In the genomic region with DNA sequence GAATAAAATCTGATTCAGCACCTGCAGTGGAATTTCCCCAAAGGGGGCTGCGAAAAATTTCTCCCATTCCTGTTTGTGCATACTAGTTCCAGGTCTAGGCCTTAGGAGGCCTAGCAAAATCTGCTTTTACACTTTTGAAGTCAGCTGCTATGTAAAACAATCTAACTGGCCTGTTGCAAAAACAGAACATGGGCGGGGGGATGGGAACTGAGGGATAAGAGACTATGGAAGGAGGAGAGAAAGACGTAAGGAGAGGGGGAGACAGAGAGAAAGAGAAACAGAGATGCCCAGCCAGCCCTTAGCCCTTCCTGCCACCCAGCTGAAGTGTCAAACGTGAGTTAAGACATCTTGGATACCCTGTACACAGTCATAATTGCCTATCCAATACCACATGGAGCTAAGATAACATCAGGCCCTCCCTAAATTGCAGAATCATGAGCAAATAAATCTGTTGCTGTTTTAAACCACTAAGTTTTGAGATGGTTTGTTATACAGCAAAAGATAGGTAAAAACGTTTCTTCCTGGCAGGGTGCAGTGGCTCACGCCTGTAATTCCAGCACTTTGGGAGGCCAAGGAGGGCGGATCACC, we compare ENCODE assay signal across 18 cellular contexts. TPM values are rescaled to one million over a fixed set of nuclear protein-coding genes. Genes with fewer than 3 reads are reported as not detected.
A peak's percentile ranks its signal among the peaks of the same experiment; 100 is the strongest.
DNase-seq lines count a peak whose midpoint lies in the region; ATAC-seq and TF ChIP-seq lines count a peak whose summit lies in the region.
"Had no signal": no experiment of that assay in that cellular context is flagged by ENCODE, and none has a peak within 500 bp of the region (broad histone marks: within the 10 kb centered on the region; RNA-seq: fewer than 3 reads in every experiment).

No MANE protein-coding gene starts in this region.

- H3K4me3 ChIP-seq in ovary = no peak overlapping the region
- H3K4me3 ChIP-seq in right atrium auricular region = no peak overlapping the region
- H3K4me3 ChIP-seq in Peyer's patch = no peak overlapping the region

- H3K27ac ChIP-seq in ovary = peak overlapping the region in 1 of 2 donors; percentile 17
- H3K27ac ChIP-seq in right atrium auricular region = no peak overlapping the region
- H3K27ac ChIP-seq in Peyer's patch = no peak overlapping the region

- intact Hi-C loops in ovary (cut with DNase I) = no loop called here

- no peak for DNase-seq in activated T-cell treated with anti-CD3 and anti-CD28 coated beads, Interleukin-2, amount 50 U/mL, for 72 hours
- DNase-seq in activated T-cell treated with anti-CD3 and anti-CD28 coated beads for 4 hours = no peak
- DNase-seq in NCI-H226 = peak; percentile 31
- DNase-seq in endothelial cell (ENCODE audit: low spot score) = no peak
- peak in 3 of 5 donors; percentile 26 to 50 (median 28) for DNase-seq in ovary
- no peak for DNase-seq in right atrium auricular region (ENCODE audit: low spot score)
- no peak for DNase-seq in Peyer's patch
- DNase-seq in activated CD4-positive, alpha-beta T cell treated with anti-CD3 and anti-CD28 coated beads for 1 hour = no peak
- DNase-seq: ACHN; activated CD4-positive, CD25-positive, alpha-beta regulatory T cell; activated gamma-delta T cell treated with Interleukin-2 at 50 U/mL for 16 hours; CD4-positive, alpha-beta memory T cell; hypothalamus; NCI-H187 treated with DMSO at 0.1 percent for 48 hours; nucleus accumbens had no signal

- H3K9me3 ChIP-seq in ovary (no peaks in the 10 kb centered on the region), right atrium auricular region (no peaks in the 10 kb centered on the region), Peyer's patch (no peaks in the 10 kb centered on the region)

- no peak overlapping the region for H3K27ac Mint-ChIP-seq in activated T-cell treated with anti-CD3 and anti-CD28 coated beads, Interleukin-2, amount 50 U/mL, for 72 hours
- peak overlapping the region; percentile 64 for H3K27ac Mint-ChIP-seq in endothelial cell (ENCODE audit: unreplicated experiment)
- H3K27ac Mint-ChIP-seq: CD4-positive, alpha-beta memory T cell; stimulated activated naive CD8-positive, alpha-beta T cell treated with anti-CD3 and anti-CD28 coated beads, Interleukin-15, Interleukin-2, amounts not matched to agents 100 ng/mL and 50 ng/mL, for 24 hours; T-helper 1 cell treated with Interleukin-12 subunit alpha and Interleukin-12 subunit beta and Interleukin-4 antibody, amounts not matched to agents 30 μg/mL and 1 μg/mL, for 36 hours had no signal

- no peak for TF ChIP-seq POLR2A in ovary (IDR thresholded peaks at IDR 0.05)
- TF ChIP-seq POLR2A in Peyer's patch (IDR thresholded peaks at IDR 0.05) = no peak

- H3K4me1 Mint-ChIP-seq in activated T-cell treated with anti-CD3 and anti-CD28 coated beads, Interleukin-2, amount 50 U/mL, for 72 hours (ENCODE audit: low read depth) = peaks cover 14% of the 10 kb centered on the region
- peaks cover 8% of the 10 kb centered on the region for H3K4me1 Mint-ChIP-seq in endothelial cell (ENCODE audit: unreplicated experiment)

- H3K4me1 ChIP-seq in ovary (ENCODE audit: insufficient read depth) (peaks cover 5% of the 10 kb centered on the region), right atrium auricular region (no peaks in the 10 kb centered on the region), Peyer's patch (no peaks in the 10 kb centered on the region)

- no peaks in the 10 kb centered on the region for H3K9me3 Mint-ChIP-seq in activated T-cell treated with anti-CD3 and anti-CD28 coated beads, Interleukin-2, amount 50 U/mL, for 72 hours
- no peaks in the 10 kb centered on the region for H3K9me3 Mint-ChIP-seq in endothelial cell (ENCODE audit: unreplicated experiment)
- H3K9me3 Mint-ChIP-seq: CD4-positive, alpha-beta memory T cell; stimulated activated naive CD8-positive, alpha-beta T cell treated with anti-CD3 and anti-CD28 coated beads, Interleukin-15, Interleukin-2, amounts not matched to agents 100 ng/mL and 50 ng/mL, for 24 hours had no signal

- TF ChIP-seq CTCF in endothelial cell (IDR thresholded peaks at IDR 0.05; ENCODE audit: unreplicated experiment) = no peak
- TF ChIP-seq CTCF in ovary (IDR thresholded peaks at IDR 0.05) = no peak
- no peak for TF ChIP-seq CTCF in right atrium auricular region (IDR thresholded peaks at IDR 0.05)
- TF ChIP-seq CTCF in Peyer's patch (IDR thresholded peaks at IDR 0.05) = no peak

- no peak for TF ChIP-seq EP300 in ovary (IDR thresholded peaks at IDR 0.05)

- H3K36me3 Mint-ChIP-seq in activated T-cell treated with anti-CD3 and anti-CD28 coated beads, Interleukin-2, amount 50 U/mL, for 72 hours (ENCODE audit: insufficient read depth in 2 of 2) = peaks cover 2 to 14% of the 10 kb centered on the region in 2 donors
- H3K36me3 Mint-ChIP-seq in endothelial cell (ENCODE audit: low read depth, unreplicated experiment) = peaks cover 31% of the 10 kb centered on the region

- H3K27me3 ChIP-seq in ovary = no peaks in the 10 kb centered on the region
- no peaks in the 10 kb centered on the region for H3K27me3 ChIP-seq in right atrium auricular region
- H3K27me3 ChIP-seq in Peyer's patch = no peaks in the 10 kb centered on the region

- H3K36me3 ChIP-seq in ovary (no peaks in the 10 kb centered on the region), right atrium auricular region (peaks cover 3% of the 10 kb centered on the region), Peyer's patch (peaks cover 0 to 33% (median 0%) of the 10 kb centered on the region in 3 donors)

- ATAC-seq in activated T-cell treated with anti-CD3 and anti-CD28 coated beads, Interleukin-2, amount 50 U/mL, for 72 hours (replicated peaks in 1 of 2) = peak; percentile 55 to 72
- ATAC-seq: sciatic nerve had no signal

- WGBS in ovary, 3 donors = 40 to 43% (median 41%) methylated on average over 7 of the region's 7 CpGs

- H3K27me3 Mint-ChIP-seq in activated T-cell treated with anti-CD3 and anti-CD28 coated beads, Interleukin-2, amount 50 U/mL, for 72 hours (ENCODE audit: low read depth) = no peaks in the 10 kb centered on the region
- peaks cover 1% of the 10 kb centered on the region for H3K27me3 Mint-ChIP-seq in endothelial cell (ENCODE audit: unreplicated experiment)
- H3K27me3 Mint-ChIP-seq: CD4-positive, alpha-beta memory T cell; stimulated activated naive CD8-positive, alpha-beta T cell treated with anti-CD3 and anti-CD28 coated beads, Interleukin-15, Interleukin-2, amounts not matched to agents 100 ng/mL and 50 ng/mL, for 24 hours had no signal

- H3K4me3 Mint-ChIP-seq in activated T-cell treated with anti-CD3 and anti-CD28 coated beads, Interleukin-2, amount 50 U/mL, for 72 hours = no peak overlapping the region
- no peak overlapping the region for H3K4me3 Mint-ChIP-seq in endothelial cell (ENCODE audit: unreplicated experiment)
- H3K4me3 Mint-ChIP-seq: CD4-positive, alpha-beta memory T cell; stimulated activated naive CD8-positive, alpha-beta T cell treated with anti-CD3 and anti-CD28 coated beads, Interleukin-15, Interleukin-2, amounts not matched to agents 100 ng/mL and 50 ng/mL, for 24 hours; T-helper 1 cell treated with Interleukin-12 subunit alpha and Interleukin-12 subunit beta and Interleukin-4 antibody, amounts not matched to agents 30 μg/mL and 1 μg/mL, for 36 hours had no signal

RNA-seq across cellular contexts. Expression of gene SPTLC2, which starts 45.6 kb away (rescaled TPM):
- 10 to 100 TPM; 18.4 to 20.6 TPM for total RNA-seq in activated T-cell treated with anti-CD3 and anti-CD28 coated beads, Interleukin-2, amount 50 U/mL, for 72 hours
- total RNA-seq in endothelial cell (ENCODE audit: unreplicated experiment) = 63.6 TPM
- total RNA-seq in ovary = 10 to 100 TPM; 13.1 to 31.1 (median 22.2) TPM
- 10 to 100 TPM in 1 of 2 donors, 1 to 10 TPM in 1; 8.0 to 18.4 TPM for polyA plus RNA-seq in ovary
- total RNA-seq in right atrium auricular region = 10 to 100 TPM; 11.3 to 14.0 TPM
- total RNA-seq in Peyer's patch = 10 to 100 TPM; 21.6 to 35.5 (median 29.8) TPM

Comparison
In these comparisons a context has a peak if more than half of its experiments do, and no peak if none do; other contexts are left out.
1. DNase-seq: peak in NCI-H226 (single experiment) and ovary (3 of 5); none in activated T-cell treated with anti-CD3 and anti-CD28 coated beads, Interleukin-2, amount 50 U/mL, for 72 hours (0 of 2), activated T-cell treated with anti-CD3 and anti-CD28 coated beads for 4 hours (single experiment), endothelial cell (single experiment), right atrium auricular region (single experiment), Peyer's patch (0 of 3) and activated CD4-positive, alpha-beta T cell treated with anti-CD3 and anti-CD28 coated beads for 1 hour (single experiment).